ENCODE assay signal across 12 cellular contexts in genomic region chr5:42745426-42745825, GRCh38. TPM values are rescaled to one million over a fixed set of nuclear protein-coding genes. Genes with fewer than 3 reads are reported as not detected.
A peak's percentile ranks its signal among the peaks of the same experiment; 100 is the strongest.
DNase-seq lines count a peak whose midpoint lies in the region; ATAC-seq and TF ChIP-seq lines count a peak whose summit lies in the region.
"Had no signal": no experiment of that assay in that cellular context is flagged by ENCODE, and none has a peak within 500 bp of the region (broad histone marks: within the 10 kb centered on the region; RNA-seq: fewer than 3 reads in every experiment).

No MANE protein-coding gene starts in this region.

- no peak overlapping the region for H3K4me3 ChIP-seq in left ventricle myocardium inferior
- H3K4me3 ChIP-seq: skin epidermis had no signal

- no peaks in the 10 kb centered on the region for H3K27me3 ChIP-seq in left ventricle myocardium inferior (ENCODE audit: low read depth)
- no peaks in the 10 kb centered on the region for H3K27me3 ChIP-seq in foreskin keratinocyte

- H3K36me3 Mint-ChIP-seq in type B pancreatic cell: no peaks in the 10 kb centered on the region

- H3K9me3 Mint-ChIP-seq in type B pancreatic cell: no peaks in the 10 kb centered on the region

- ATAC-seq in left ventricle myocardium superior (no peak), foreskin keratinocyte (no peak), HG02870 (IDR thresholded peaks at IDR 0.05; ENCODE audit: unreplicated experiment) (no peak)

- H3K27ac Mint-ChIP-seq in type B pancreatic cell: no peak overlapping the region

- no peaks in the 10 kb centered on the region for H3K27me3 Mint-ChIP-seq in type B pancreatic cell

- H3K4me1 ChIP-seq in left ventricle myocardium inferior (no peaks in the 10 kb centered on the region), foreskin keratinocyte (no peaks in the 10 kb centered on the region)
- H3K4me1 ChIP-seq: Caco-2 had no signal

- peaks cover 4% of the 10 kb centered on the region for H3K9me3 ChIP-seq in left ventricle myocardium inferior (replicated peaks)

- H3K27ac ChIP-seq in left ventricle myocardium inferior (replicated peaks): no peak overlapping the region
- no peak overlapping the region for H3K27ac ChIP-seq in foreskin keratinocyte
- H3K27ac ChIP-seq: skin epidermis had no signal

- no peak overlapping the region for H3K4me3 Mint-ChIP-seq in type B pancreatic cell

- H3K36me3 ChIP-seq in left ventricle myocardium inferior: no peaks in the 10 kb centered on the region

- DNase-seq in left ventricle myocardium inferior: no peak
- DNase-seq in left ventricle myocardium superior: no peak
- DNase-seq in OCI-M1 (lab: John Stamatoyannopoulos, UW): peak; percentile 36
- no peak for DNase-seq in foreskin keratinocyte
- no peak for DNase-seq in type B pancreatic cell (ENCODE audit: extremely low spot score, unreplicated experiment)
- no peak for DNase-seq in AML-193 (lab: John Stamatoyannopoulos, UW)
- no peak for DNase-seq in NCI-H2107 treated with DMSO at 0.1 percent for 48 hours (lab: John Stamatoyannopoulos, UW; ENCODE audit: unreplicated experiment)
- DNase-seq: Caco-2; central memory CD4-positive, alpha-beta T cell had no signal

- no peaks in the 10 kb centered on the region for H3K4me1 Mint-ChIP-seq in type B pancreatic cell (ENCODE audit: unreplicated experiment)

- intact Hi-C loops in left ventricle myocardium inferior (cut with micrococcal nuclease) (no loop called here), left ventricle myocardium superior (cut with micrococcal nuclease) (no loop called here)

- TF ChIP-seq CTCF in left ventricle myocardium inferior (IDR thresholded peaks at IDR 0.05; ENCODE audit: borderline replicate concordance) (peak; percentile 30), foreskin keratinocyte (conservative IDR thresholded peaks at IDR 0.05) (peak; percentile 51), type B pancreatic cell (conservative IDR thresholded peaks at IDR 0.05) (peak; percentile 61)

RNA-seq across cellular contexts. Expression of gene CCDC152, which starts 11.2 kb away (rescaled TPM):
- total RNA-seq in left ventricle myocardium inferior (0.80 TPM), left ventricle myocardium superior (0.77 TPM), foreskin keratinocyte (2.0 and 2.8 TPM in 2 replicates), type B pancreatic cell (ENCODE audit: low replicate concordance) (not detected in 2 replicates)
- 1.2 and 1.8 TPM in 2 replicates for polyA plus RNA-seq in foreskin keratinocyte
- total RNA-seq: Caco-2, HT-29 had no signal
